Comparison of ENCODE assay signal across 8 cellular contexts in the genomic region with DNA sequence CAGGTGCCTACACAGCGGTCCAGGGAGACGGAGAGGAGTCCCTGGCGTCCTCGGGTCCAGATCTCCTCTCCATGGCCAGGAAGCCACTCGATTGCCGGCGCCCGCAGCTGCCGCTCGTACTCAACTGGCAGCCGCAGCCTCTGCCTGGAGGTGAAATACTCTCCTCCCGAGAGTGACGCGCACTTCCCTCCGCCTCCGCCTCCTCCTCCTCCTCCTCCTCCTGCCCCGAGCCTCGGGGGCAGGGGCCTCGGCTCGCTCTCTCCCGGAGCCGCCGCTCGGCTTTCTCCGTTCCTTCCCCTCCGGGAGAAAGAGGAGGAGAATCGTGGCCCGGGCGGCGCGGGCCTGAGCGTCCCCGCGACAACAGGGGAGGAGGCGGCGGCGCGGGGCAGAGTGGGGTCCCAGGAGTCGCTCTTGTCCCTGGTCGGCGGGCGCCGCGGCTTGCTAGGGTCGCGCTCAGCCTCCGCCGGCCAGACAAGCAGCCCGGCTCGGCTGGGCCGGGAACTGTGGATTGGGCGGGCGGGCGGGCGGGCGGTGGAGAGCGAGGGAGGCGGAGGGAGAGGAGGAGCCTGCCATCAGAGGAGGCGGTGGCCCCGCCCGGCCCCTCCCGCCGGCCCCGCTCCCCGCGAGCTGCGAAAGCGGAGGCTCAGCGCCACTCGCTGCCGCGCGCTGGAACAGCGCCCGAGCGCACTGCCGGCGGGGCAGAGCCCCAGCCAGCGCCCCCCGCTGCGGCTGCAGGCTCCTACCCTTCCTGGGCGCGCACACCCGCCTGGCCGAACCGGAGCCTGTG. TPM values are rescaled to one million over a fixed set of nuclear protein-coding genes. Genes with fewer than 3 reads are reported as not detected.
DNase-seq lines count a peak whose midpoint lies in the region; ATAC-seq and TF ChIP-seq lines count a peak whose summit lies in the region.

TSS of gene CEMIP2 (minus strand) at position 126 of the 787 bp plus-strand sequence. CDS start 18,140 bp downstream, outside the sequence.

- H3K27ac Mint-ChIP-seq in nephron progenitor cell, result peak within 1 kb of the TSS; percentile 87
- H3K27ac Mint-ChIP-seq in stimulated activated naive CD8-positive, alpha-beta T cell treated with anti-CD3 and anti-CD28 coated beads, Interleukin-15, amount 100 ng/mL, for 72 hours, result peak within 1 kb of the TSS; percentile 98

- H3K4me1 ChIP-seq in RWPE2 (ENCODE audit: insufficient read depth, poor library complexity, severe bottlenecking), result peaks cover 28% of the 10 kb centered on the region

- no peaks in the 10 kb centered on the region for H3K36me3 Mint-ChIP-seq in nephron progenitor cell (ENCODE audit: low read depth)

- H3K27me3 ChIP-seq in RWPE2 (ENCODE audit: insufficient read depth, poor library complexity, severe bottlenecking), result no peaks in the 10 kb centered on the region

- peak within 1 kb of the TSS; percentile 68 for H3K27ac ChIP-seq in KOPT-K1 (ENCODE audit: low read depth, low read length, poor library complexity, severe bottlenecking)
- peak within 1 kb of the TSS; percentile 84 for H3K27ac ChIP-seq in RWPE2 (ENCODE audit: poor library complexity, severe bottlenecking)

- peak within 1 kb of the TSS; percentile 96 for H3K4me3 Mint-ChIP-seq in nephron progenitor cell
- peak within 1 kb of the TSS; percentile 97 to 98 for H3K4me3 Mint-ChIP-seq in stimulated activated naive CD8-positive, alpha-beta T cell treated with anti-CD3 and anti-CD28 coated beads, Interleukin-15, amount 100 ng/mL, for 72 hours

- DNase-seq in EL, result peak; percentile 93
- DNase-seq in RWPE2 (ENCODE audit: low spot score), result peak; percentile 91
- DNase-seq in activated effector memory CD4-positive, alpha-beta T cell treated with anti-CD3 and anti-CD28 coated beads, Interleukin-2, amount 50 U/mL, for 16 hours, result peak; percentile 95
- peak; percentile 85 for DNase-seq in fibroblast of the aortic adventitia (ENCODE audit: low read depth)
- peak; percentile 90 for DNase-seq in nephron progenitor cell
- peak; percentile 91 for DNase-seq in stimulated activated naive CD8-positive, alpha-beta T cell treated with anti-CD3 and anti-CD28 coated beads, Interleukin-15, amount 100 ng/mL, for 72 hours

- peaks cover 35% of the 10 kb centered on the region for H3K4me1 Mint-ChIP-seq in nephron progenitor cell
- H3K4me1 Mint-ChIP-seq in stimulated activated naive CD8-positive, alpha-beta T cell treated with anti-CD3 and anti-CD28 coated beads, Interleukin-15, amount 100 ng/mL, for 72 hours, result peaks cover 49% of the 10 kb centered on the region

- no peaks in the 10 kb centered on the region for H3K36me3 ChIP-seq in KOPT-K1 (ENCODE audit: insufficient read depth, low read length)
- no peaks in the 10 kb centered on the region; the same call in 1 of the 2 replicates for H3K36me3 ChIP-seq in RWPE2 (ENCODE audit: low read depth)

- H3K27me3 Mint-ChIP-seq in nephron progenitor cell (ENCODE audit: low read depth, poor library complexity), result peaks cover 18% of the 10 kb centered on the region
- no peaks in the 10 kb centered on the region for H3K27me3 Mint-ChIP-seq in stimulated activated naive CD8-positive, alpha-beta T cell treated with anti-CD3 and anti-CD28 coated beads, Interleukin-15, amount 100 ng/mL, for 72 hours

- TF ChIP-seq CTCF in RWPE2 (IDR thresholded peaks at IDR 0.05; ENCODE audit: poor library complexity, severe bottlenecking) (peak; percentile 85), fibroblast of the aortic adventitia (IDR thresholded peaks at IDR 0.05; ENCODE audit: insufficient read depth, low read length) (peak; percentile 18), nephron progenitor cell (IDR thresholded peaks at IDR 0.05) (peak; percentile 17)

- ATAC-seq in GM21786 (IDR thresholded peaks at IDR 0.05; ENCODE audit: unreplicated experiment), result peak; percentile 75
- peak; percentile 72 for ATAC-seq in RWPE2 (ENCODE audit: low read depth)
- ATAC-seq in stimulated activated naive CD8-positive, alpha-beta T cell treated with anti-CD3 and anti-CD28 coated beads, Interleukin-15, amount 100 ng/mL, for 72 hours, result peak; percentile 81

- no peaks in the 10 kb centered on the region for H3K9me3 Mint-ChIP-seq in nephron progenitor cell
- no peaks in the 10 kb centered on the region for H3K9me3 Mint-ChIP-seq in stimulated activated naive CD8-positive, alpha-beta T cell treated with anti-CD3 and anti-CD28 coated beads, Interleukin-15, amount 100 ng/mL, for 72 hours

- H3K4me3 ChIP-seq in RWPE2 (ENCODE audit: severe bottlenecking) (peak within 1 kb of the TSS; percentile 57), fibroblast of the aortic adventitia (ENCODE audit: low read depth, low read length) (peak within 1 kb of the TSS; percentile 81)

- H3K9me3 ChIP-seq in KOPT-K1 (ENCODE audit: insufficient read depth, low read length, poor library complexity, severe bottlenecking) (no peaks in the 10 kb centered on the region), RWPE2 (ENCODE audit: severe bottlenecking) (no peaks in the 10 kb centered on the region)

RNA-seq across cellular contexts. Expression of gene CEMIP2, which starts in this region (rescaled TPM):
- 20.4 and 27.3 TPM in 2 replicates for total RNA-seq in fibroblast of the aortic adventitia (ENCODE audit: low replicate concordance)

Comparison
In these comparisons a context has a peak if more than half of its experiments do, and no peak if none do; other contexts are left out.
1. Peak in every context shown above with its lines: DNase-seq, ATAC-seq, H3K4me3 ChIP-seq and H3K27ac ChIP-seq.
2. CTCF ChIP-seq: peak in every context shown above with its lines; median percentile 85 in RWPE2; 18 in fibroblast of the aortic adventitia; 17 in nephron progenitor cell.